Comparison of ENCODE assay signal across 17 cellular contexts in genomic region chr11:132496341-132496740, GRCh38.
DNase-seq lines count a peak whose midpoint lies in the region; ATAC-seq and TF ChIP-seq lines count a peak whose summit lies in the region.
"Had no signal": no experiment of that assay in that cellular context is flagged by ENCODE, and none has a peak within 500 bp of the region (broad histone marks: within the 10 kb centered on the region; RNA-seq: fewer than 3 reads in every experiment).

No MANE protein-coding gene starts in this region.

- no peak overlapping the region for H3K27ac ChIP-seq in right atrium auricular region
- H3K27ac ChIP-seq in thyroid gland: no peak overlapping the region
- H3K27ac ChIP-seq: right lobe of liver, vagina had no signal

- peak; percentile 33 for DNase-seq in left cardiac atrium
- no peak for DNase-seq in right atrium auricular region (ENCODE audit: low spot score)
- peak; percentile 32 for DNase-seq in NCI-H345 (lab: John Stamatoyannopoulos, UW)
- peak; percentile 27 for DNase-seq in cerebellum (ENCODE audit: low spot score)
- peak; percentile 80 to 94 for DNase-seq in thyroid gland
- no peak for DNase-seq in NCI-H2196 (lab: John Stamatoyannopoulos, UW; ENCODE audit: unreplicated experiment)
- DNase-seq in HuH-7 (ENCODE audit: low spot score): no peak
- DNase-seq: GF-D8; MV-4-11; NCI-H446; right lobe of liver; stimulated activated CD4-positive, alpha-beta T cell treated with anti-CD3 and anti-CD28 coated beads, Interleukin-1b, Interleukin-23, amount 100 ng/mL, for 48 hours; T-helper 17 cell had no signal

- H3K4me3 ChIP-seq in right atrium auricular region (no peak overlapping the region), thyroid gland (replicated peaks in 1 of 3) (no peak overlapping the region)
- H3K4me3 ChIP-seq: right lobe of liver, vagina had no signal

- no peak for TF ChIP-seq CTCF in right atrium auricular region (IDR thresholded peaks at IDR 0.05)
- TF ChIP-seq CTCF in thyroid gland (IDR thresholded peaks at IDR 0.05): no peak

- TF ChIP-seq POLR2A in thyroid gland (IDR thresholded peaks at IDR 0.05) (no peak), GM18505 (IDR thresholded peaks at IDR 0.05; ENCODE audit: borderline replicate concordance, extremely low read depth, insufficient read depth, insufficient read length) (no peak)

- no peaks in the 10 kb centered on the region for H3K27me3 ChIP-seq in right atrium auricular region
- no peaks in the 10 kb centered on the region for H3K27me3 ChIP-seq in thyroid gland
- H3K27me3 ChIP-seq: right lobe of liver, vagina had no signal

- peak in 1 of 2 donors; percentile 59 for ATAC-seq in left cardiac atrium
- ATAC-seq in GM18505 (IDR thresholded peaks at IDR 0.05; ENCODE audit: unreplicated experiment): no peak
- ATAC-seq: activated CD4-positive, CD25-positive, alpha-beta regulatory T cell treated with anti-CD3 and anti-CD28 coated beads, Interleukin-2, amount 50 U/mL, for 24 hours; left lobe of liver; right lobe of liver; T-helper 17 cell had no signal

- H3K9me3 ChIP-seq in right atrium auricular region (no peaks in the 10 kb centered on the region), thyroid gland (no peaks in the 10 kb centered on the region)
- H3K9me3 ChIP-seq: right lobe of liver, vagina had no signal

- no peaks in the 10 kb centered on the region for H3K36me3 ChIP-seq in right atrium auricular region
- H3K36me3 ChIP-seq in thyroid gland: no peaks in the 10 kb centered on the region
- H3K36me3 ChIP-seq: right lobe of liver, vagina had no signal

- intact Hi-C loops in left cardiac atrium (cut with DNase I): no loop called here
- intact Hi-C loops in thyroid gland (cut with DNase I): no loop called here

- no peaks in the 10 kb centered on the region for H3K4me1 ChIP-seq in right atrium auricular region
- H3K4me1 ChIP-seq in thyroid gland: peaks cover 0 to 6% of the 10 kb centered on the region in 2 donors
- H3K4me1 ChIP-seq: right lobe of liver, vagina had no signal

Comparison
In these comparisons a context has a peak if more than half of its experiments do, and no peak if none do; other contexts are left out.
1. DNase-seq: peak in left cardiac atrium (single experiment), NCI-H345 (single experiment), cerebellum (single experiment) and thyroid gland (2 of 2); none in right atrium auricular region (single experiment), NCI-H2196 (single experiment) and HuH-7 (single experiment).